Comparison of ENCODE assay signal across 19 cellular contexts in genomic region chr19:58586131-58586765, GRCh38. TPM values are rescaled to one million over a fixed set of nuclear protein-coding genes. Genes with fewer than 3 reads are reported as not detected.
DNase-seq lines count a peak whose midpoint lies in the region; ATAC-seq and TF ChIP-seq lines count a peak whose summit lies in the region.
"Had no signal": no experiment of that assay in that cellular context is flagged by ENCODE, and none has a peak within 500 bp of the region (broad histone marks: within the 10 kb centered on the region; RNA-seq: fewer than 3 reads in every experiment).

No MANE protein-coding gene starts in this region.

- H3K36me3 ChIP-seq in GM23248 (ENCODE audit: low read depth) = peaks cover 3% of the 10 kb centered on the region; the same call in 1 of the 2 replicates
- no peaks in the 10 kb centered on the region for H3K36me3 ChIP-seq in Panc1 (ENCODE audit: control insufficient read depth, insufficient read depth, low read length)
- peaks cover 5% of the 10 kb centered on the region for H3K36me3 ChIP-seq in colonic mucosa

- peaks cover 15% of the 10 kb centered on the region for H3K4me1 ChIP-seq in GM23248 (ENCODE audit: insufficient read depth)
- peaks cover under 1% of the 10 kb centered on the region; the same call in 1 of the 2 replicates for H3K4me1 ChIP-seq in Panc1 (ENCODE audit: control insufficient read depth, insufficient read depth, low read length)
- H3K4me1 ChIP-seq in colonic mucosa = no peaks in the 10 kb centered on the region
- H3K4me1 ChIP-seq: pancreas had no signal

- WGBS in GM23248 (ENCODE audit: low coverage in 1 of 2, low lambda C conversion rate in 2 of 2, missing lambda C conversion rate in 2 of 2), 2 experiments = 98 to 100% methylated on average over 4 of the region's 4 CpGs

- no peaks in the 10 kb centered on the region for H3K9me3 Mint-ChIP-seq in neural crest cell
- H3K9me3 Mint-ChIP-seq: activated B cell treated with CpG ODN at 0.5 μM for 24 hours; activated naive CD4-positive, alpha-beta T cell treated with anti-CD3 and anti-CD28 coated beads, Interleukin-2, amount 50 U/mL, for 72 hours had no signal

- in situ Hi-C loops in GM23248 (cut with MboI) = no loop called here
- in situ Hi-C loops in Panc1 (cut with HindIII; ENCODE audit: low pct_unique_long_range_greater_than_20kb, low sequenced_read_pairs) = no loop called here

- no peak overlapping the region for H3K27ac Mint-ChIP-seq in neural crest cell (ENCODE audit: unreplicated experiment)
- H3K27ac Mint-ChIP-seq: activated B cell treated with CpG ODN at 0.5 μM for 24 hours; activated naive CD4-positive, alpha-beta T cell treated with anti-CD3 and anti-CD28 coated beads, Interleukin-2, amount 50 U/mL, for 72 hours had no signal

- peaks cover 9% of the 10 kb centered on the region for H3K36me3 Mint-ChIP-seq in neural crest cell (ENCODE audit: low read depth)

- H3K79me2 ChIP-seq in GM23248 (ENCODE audit: insufficient read depth) = peaks cover 24% of the 10 kb centered on the region

- H3K4me3 Mint-ChIP-seq in neural crest cell = no peak overlapping the region
- H3K4me3 Mint-ChIP-seq: activated B cell treated with CpG ODN at 0.5 μM for 24 hours; CD4-positive, CD25-positive, alpha-beta regulatory T cell had no signal

- H3K27ac ChIP-seq in GM23248 = peak overlapping the region; percentile 85
- H3K27ac ChIP-seq in Panc1 (ENCODE audit: low read length) = no peak overlapping the region
- H3K27ac ChIP-seq in colonic mucosa = no peak overlapping the region
- H3K27ac ChIP-seq: left lung, pancreas, tibial artery had no signal

- TF ChIP-seq CTCF in Panc1 (IDR thresholded peaks at IDR 0.05) (no peak), neural crest cell (conservative IDR thresholded peaks at IDR 0.05) (no peak), colonic mucosa (IDR thresholded peaks at IDR 0.05) (no peak)

- no TSS peak for BruUV-seq in Panc1 (replicated peaks; lab: Mats Ljungman, UMichigan)

- H4K20me1 ChIP-seq in GM23248 (ENCODE audit: insufficient read depth) = no peaks in the 10 kb centered on the region

- peak; percentile 15 for DNase-seq in GM23248
- DNase-seq in Panc1 (ENCODE audit: low read depth, low spot score) = no peak
- peak; percentile 0 for DNase-seq in neural crest cell (ENCODE audit: low read depth, low spot score)
- no peak for DNase-seq in colonic mucosa
- no peak for DNase-seq in NCI-H2107 (lab: John Stamatoyannopoulos, UW)
- DNase-seq: activated B cell treated with CpG ODN at 0.5 μM for 24 hours; CD4-positive, CD25-positive, alpha-beta regulatory T cell; NCI-H1048; NCI-H1930; NCI-H345; PC-3; stimulated activated CD4-positive, alpha-beta T cell treated with anti-CD3 and anti-CD28 coated beads, Interleukin-1b, Interleukin-23, amount 100 ng/mL, for 48 hours; stimulated activated naive CD4-positive, alpha-beta T cell; tibial artery had no signal

- ATAC-seq in Panc1 (peak; percentile 30; the same call in 1 of the 2 replicates), esophagus mucosa (peak; percentile 47), HG02759 (IDR thresholded peaks at IDR 0.05; ENCODE audit: unreplicated experiment) (no peak)
- ATAC-seq: activated naive CD4-positive, alpha-beta T cell treated with anti-CD3 and anti-CD28 coated beads, Interleukin-2, amount 50 U/mL, for 72 hours; left lung; PC-3 had no signal

- peaks cover 8% of the 10 kb centered on the region; the same call in 1 of the 2 replicates for H3F3A ChIP-seq in GM23248 (ENCODE audit: insufficient read depth)

- peaks cover 5% of the 10 kb centered on the region for H3K4me1 Mint-ChIP-seq in neural crest cell

- H2AFZ ChIP-seq in GM23248 = no peak overlapping the region

- no peak overlapping the region for H3K4me2 ChIP-seq in GM23248 (ENCODE audit: unreplicated experiment)

- H3K9ac ChIP-seq in GM23248 = peak overlapping the region; percentile 26; the same call in 1 of the 2 replicates
- no peak overlapping the region for H3K9ac ChIP-seq in colonic mucosa (ENCODE audit: low read depth in 2 of 2, low read length in 2 of 2)

- intact Hi-C loops in Panc1 (cut with micrococcal nuclease; ENCODE audit: unreplicated experiment) (no loop called here), colonic mucosa (cut with DNase I) (no loop called here)

- no peak overlapping the region for H3K4me3 ChIP-seq in GM23248
- no peak overlapping the region for H3K4me3 ChIP-seq in Panc1 (ENCODE audit: low read depth in 2 of 2, low read length in 2 of 2)
- H3K4me3 ChIP-seq in colonic mucosa = no peak overlapping the region
- H3K4me3 ChIP-seq: left lung, pancreas, tibial artery had no signal

- H3K9me3 ChIP-seq in GM23248 (ENCODE audit: low read depth) = no peaks in the 10 kb centered on the region
- no peaks in the 10 kb centered on the region for H3K9me3 ChIP-seq in Panc1 (ENCODE audit: control insufficient read depth, insufficient read depth, low read depth, low read length)
- no peaks in the 10 kb centered on the region for H3K9me3 ChIP-seq in colonic mucosa
- H3K9me3 ChIP-seq: left lung, pancreas, tibial artery had no signal

- POLR2A ChIA-PET in Panc1 (lab: Charles Lee) = no interaction called here

- no peaks in the 10 kb centered on the region for H3K27me3 Mint-ChIP-seq in neural crest cell (ENCODE audit: low read depth)
- H3K27me3 Mint-ChIP-seq: activated B cell treated with CpG ODN at 0.5 μM for 24 hours; CD4-positive, CD25-positive, alpha-beta regulatory T cell had no signal

- H3K9me2 ChIP-seq in GM23248 (ENCODE audit: insufficient read depth) = no peaks in the 10 kb centered on the region

- CTCF ChIA-PET in Panc1 (lab: Charles Lee) = interaction anchor here (0.5 kb wide), 1 partner anchor 354 kb away, joined by 9 read pairs; no protein-coding TSS in a partner anchor

- no peaks in the 10 kb centered on the region for H3K27me3 ChIP-seq in GM23248 (replicated peaks; ENCODE audit: insufficient read depth)
- no peaks in the 10 kb centered on the region for H3K27me3 ChIP-seq in Panc1 (ENCODE audit: control insufficient read depth, insufficient read depth, low read length)
- no peaks in the 10 kb centered on the region for H3K27me3 ChIP-seq in colonic mucosa
- H3K27me3 ChIP-seq: left lung, pancreas, tibial artery had no signal

RNA-seq across cellular contexts. Expression of gene MZF1, which starts 13.1 kb away (rescaled TPM):
- 20.8 and 32.1 TPM in 2 replicates for total RNA-seq in GM23248 (2014; rRNA removed; shearing (Covaris generic))
- 6.7 and 9.0 TPM in 2 replicates for polyA plus RNA-seq in GM23248 (2016; fragmentation: Nextera tagmentation; extraction: Ambion mirVana)
- total RNA-seq in Panc1 (2021; ENCODE audit: unreplicated experiment) (25.9 TPM), esophagus mucosa (9.4 TPM), neural crest cell (40.5 and 43.3 TPM in 2 replicates), colonic mucosa (10 to 100 TPM; 19.3 to 39.2 TPM)
- 26.0 TPM for polyA plus RNA-seq in Panc1 (2012; ENCODE audit: insufficient read length)

RNA-seq across cellular contexts. Expression of gene UBE2M, which starts 27.8 kb away (rescaled TPM):
- 60.3 and 60.4 TPM in 2 replicates for total RNA-seq in GM23248 (2014; rRNA removed; shearing (Covaris generic))
- 8.7 and 13.9 TPM in 2 replicates for polyA plus RNA-seq in GM23248 (2016; fragmentation: Nextera tagmentation; extraction: Ambion mirVana)
- total RNA-seq in Panc1 (2021; ENCODE audit: unreplicated experiment) = 189 TPM
- 306 TPM for polyA plus RNA-seq in Panc1 (2012; ENCODE audit: insufficient read length)
- 52.8 TPM for total RNA-seq in esophagus mucosa
- total RNA-seq in neural crest cell = 113 and 119 TPM in 2 replicates
- total RNA-seq in colonic mucosa = 10 to 100 TPM; 63.0 to 79.4 TPM

RNA-seq across cellular contexts. Expression of gene CHMP2A, which starts 31.3 kb away (rescaled TPM):
- total RNA-seq in GM23248 (2014; rRNA removed; shearing (Covaris generic)) = 88.6 and 89.2 TPM in 2 replicates
- 186 and 193 TPM in 2 replicates for polyA plus RNA-seq in GM23248 (2016; fragmentation: Nextera tagmentation; extraction: Ambion mirVana)
- 191 TPM for total RNA-seq in Panc1 (2021; ENCODE audit: unreplicated experiment)
- 381 TPM for polyA plus RNA-seq in Panc1 (2012; ENCODE audit: insufficient read length)
- total RNA-seq in esophagus mucosa = 98.8 TPM
- total RNA-seq in neural crest cell = 61.6 and 64.6 TPM in 2 replicates
- total RNA-seq in colonic mucosa = 100 to 1,000 TPM; 176 to 183 TPM

RNA-seq across cellular contexts. Expression of gene TRIM28, which starts 42.4 kb away (rescaled TPM):
- total RNA-seq in GM23248 (2014; rRNA removed; shearing (Covaris generic)) = 263 and 319 TPM in 2 replicates
- 61.5 and 62.0 TPM in 2 replicates for polyA plus RNA-seq in GM23248 (2016; fragmentation: Nextera tagmentation; extraction: Ambion mirVana)
- total RNA-seq in Panc1 (2021; ENCODE audit: unreplicated experiment) (767 TPM), esophagus mucosa (204 TPM), neural crest cell (964 and 1,000 TPM in 2 replicates), colonic mucosa (100 to 1,000 TPM; 205 to 412 TPM)
- 1,302 TPM for polyA plus RNA-seq in Panc1 (2012; ENCODE audit: insufficient read length)

Comparison
In these comparisons a context has a peak if more than half of its experiments do, and no peak if none do; other contexts are left out.
1. DNase-seq: peak in GM23248 (single experiment) and neural crest cell (single experiment); none in Panc1 (single experiment), colonic mucosa (single experiment) and NCI-H2107 (single experiment).